ENCODE assay signal across 15 cellular contexts in the genomic region with DNA sequence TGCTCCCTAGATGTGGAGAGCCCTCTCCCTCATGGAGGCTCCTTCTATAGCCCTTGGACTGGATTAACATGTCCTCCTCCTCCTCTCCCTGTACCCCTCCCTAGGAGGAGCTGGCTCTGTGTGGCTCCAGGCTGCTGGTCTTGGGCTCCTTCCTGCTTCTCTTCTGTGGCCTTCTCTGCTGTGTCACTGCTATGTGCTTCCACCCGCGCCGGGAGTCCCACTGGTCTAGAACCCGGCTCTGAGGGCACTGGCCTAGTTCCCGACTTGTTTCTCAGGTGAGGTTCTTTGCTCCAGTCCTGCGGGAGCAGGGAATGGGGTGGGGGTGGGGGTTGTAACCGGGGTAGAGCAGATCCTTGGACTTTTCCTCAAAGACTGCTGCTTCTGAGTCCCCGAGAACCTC. TPM values are rescaled to one million over a fixed set of nuclear protein-coding genes. Genes with fewer than 3 reads are reported as not detected.
DNase-seq lines count a peak whose midpoint lies in the region; ATAC-seq and TF ChIP-seq lines count a peak whose summit lies in the region.
"Had no signal": no experiment of that assay in that cellular context is flagged by ENCODE, and none has a peak within 500 bp of the region (broad histone marks: within the 10 kb centered on the region; RNA-seq: fewer than 3 reads in every experiment).

No MANE protein-coding gene starts in this region.

- TF ChIP-seq CTCF in CD4-positive, alpha-beta T cell (IDR thresholded peaks at IDR 0.05): no peak
- TF ChIP-seq CTCF in RWPE1 (conservative IDR thresholded peaks at IDR 0.05; ENCODE audit: low read depth) (no peak), lower lobe of right lung (IDR thresholded peaks at IDR 0.05) (no peak), smooth muscle cell (IDR thresholded peaks at IDR 0.05; ENCODE audit: borderline replicate concordance, insufficient read depth, poor library complexity, severe bottlenecking) (no peak)

- H3K27me3 ChIP-seq in CD4-positive, alpha-beta T cell (ENCODE audit: control insufficient read depth, insufficient read depth, low read length): no peaks in the 10 kb centered on the region
- H3K27me3 ChIP-seq in lower lobe of right lung (ENCODE audit: low read depth) (no peaks in the 10 kb centered on the region), smooth muscle cell (ENCODE audit: low read depth) (no peaks in the 10 kb centered on the region)

- H3K4me1 Mint-ChIP-seq in CD4-positive, alpha-beta T cell (ENCODE audit: low read depth): peaks cover 36% of the 10 kb centered on the region
- peaks cover 25% of the 10 kb centered on the region for H3K4me1 Mint-ChIP-seq in stimulated activated effector memory CD8-positive, alpha-beta T cell treated with anti-CD3 and anti-CD28 coated beads, Interleukin-12 subunit alpha, Interleukin-12 subunit beta, amount 100 ng/mL, for 72 hours

- no peaks in the 10 kb centered on the region for H3K9me3 Mint-ChIP-seq in CD4-positive, alpha-beta T cell
- H3K9me3 Mint-ChIP-seq in stimulated activated effector memory CD8-positive, alpha-beta T cell treated with anti-CD3 and anti-CD28 coated beads, Interleukin-12 subunit alpha, Interleukin-12 subunit beta, amount 100 ng/mL, for 72 hours: no peaks in the 10 kb centered on the region
- H3K9me3 Mint-ChIP-seq: CD8-positive, alpha-beta memory T cell had no signal

- peaks cover 16% of the 10 kb centered on the region for H3F3A ChIP-seq in smooth muscle cell (ENCODE audit: low read depth)

- H3K4me3 Mint-ChIP-seq in CD4-positive, alpha-beta T cell: peak overlapping the region; percentile 30
- H3K4me3 Mint-ChIP-seq in stimulated activated effector memory CD8-positive, alpha-beta T cell treated with anti-CD3 and anti-CD28 coated beads, Interleukin-12 subunit alpha, Interleukin-12 subunit beta, amount 100 ng/mL, for 72 hours: no peak overlapping the region
- H3K4me3 Mint-ChIP-seq: CD14-positive monocyte had no signal

- H3K9ac ChIP-seq in smooth muscle cell (ENCODE audit: low read depth): no peak overlapping the region

- H3K4me3 ChIP-seq in lower lobe of right lung (no peak overlapping the region), smooth muscle cell (no peak overlapping the region)
- H3K4me3 ChIP-seq: A549 had no signal

- POLR2A ChIA-PET in CD4-positive, alpha-beta T cell (lab: Charles Lee): interaction anchor here (6.4 kb wide), 1 partner anchor 9 kb away, joined by 69 read pairs; a partner anchor contains a TSS
- POLR2A ChIA-PET in RWPE1 (lab: Yijun Ruan, JAX; ENCODE audit: low non-redundant PET): no interaction called here

- H3K4me1 ChIP-seq in lower lobe of right lung (peaks cover 21% of the 10 kb centered on the region), smooth muscle cell (ENCODE audit: low read depth) (peaks cover 17% of the 10 kb centered on the region)

- peaks cover 26% of the 10 kb centered on the region for H3K36me3 Mint-ChIP-seq in CD4-positive, alpha-beta T cell (ENCODE audit: low read depth)
- peaks cover 55% of the 10 kb centered on the region for H3K36me3 Mint-ChIP-seq in stimulated activated effector memory CD8-positive, alpha-beta T cell treated with anti-CD3 and anti-CD28 coated beads, Interleukin-12 subunit alpha, Interleukin-12 subunit beta, amount 100 ng/mL, for 72 hours

- peaks cover 21% of the 10 kb centered on the region for H4K20me1 ChIP-seq in smooth muscle cell (ENCODE audit: low read depth)

- DNase-seq in CD4-positive, alpha-beta T cell: peak in 1 of 10 experiments; percentile 16
- DNase-seq in RWPE1 (ENCODE audit: low spot score) (no peak), lower lobe of right lung (peak; percentile 28), smooth muscle cell (lab: John Stamatoyannopoulos, UW; ENCODE audit: unreplicated experiment) (no peak)
- no peak for DNase-seq in stimulated activated effector memory CD8-positive, alpha-beta T cell treated with anti-CD3 and anti-CD28 coated beads, Interleukin-12 subunit alpha, Interleukin-12 subunit beta, amount 100 ng/mL, for 72 hours (ENCODE audit: low spot score in 2 of 2)
- DNase-seq: Caco-2; CD8-positive, alpha-beta memory T cell; DND-41; GDM1; IMR-90 had no signal

- no peak overlapping the region for H3K27ac Mint-ChIP-seq in CD4-positive, alpha-beta T cell
- H3K27ac Mint-ChIP-seq in stimulated activated effector memory CD8-positive, alpha-beta T cell treated with anti-CD3 and anti-CD28 coated beads, Interleukin-12 subunit alpha, Interleukin-12 subunit beta, amount 100 ng/mL, for 72 hours: peak overlapping the region; percentile 60
- H3K27ac Mint-ChIP-seq: CD14-positive monocyte had no signal

- CTCF ChIA-PET in CD4-positive, alpha-beta T cell (lab: Charles Lee): interaction anchor here (3.5 kb wide), 1 partner anchor 9 kb away, joined by 17 read pairs; a partner anchor contains a TSS
- CTCF ChIA-PET in RWPE1 (lab: Yijun Ruan, JAX): no interaction called here

- no peak overlapping the region for H2AFZ ChIP-seq in smooth muscle cell (ENCODE audit: low read depth)

- H3K9me3 ChIP-seq in CD4-positive, alpha-beta T cell (ENCODE audit: control insufficient read depth, low read length): no peaks in the 10 kb centered on the region
- H3K9me3 ChIP-seq in lower lobe of right lung (no peaks in the 10 kb centered on the region), smooth muscle cell (replicated peaks; ENCODE audit: low read depth) (no peaks in the 10 kb centered on the region)
- H3K9me3 ChIP-seq: Caco-2 had no signal

- WGBS in smooth muscle cell (ENCODE audit: low lambda C conversion rate): 95% methylated on average over 8 of the region's 8 CpGs

- intact Hi-C loops in CD4-positive, alpha-beta T cell (cut with DNase I, micrococcal nuclease): loop anchor here in 1 of 2 experiments (5.0 kb wide), 1 partner anchor 164 kb away; a partner anchor contains a TSS
- intact Hi-C loops in lower lobe of right lung (cut with DNase I): no loop called here

- no peak overlapping the region for H3K27ac ChIP-seq in CD4-positive, alpha-beta T cell (ENCODE audit: low read depth, low read length)
- H3K27ac ChIP-seq in RWPE1 (peak overlapping the region; percentile 48), lower lobe of right lung (no peak overlapping the region), smooth muscle cell (ENCODE audit: low read depth) (no peak overlapping the region)
- H3K27ac ChIP-seq: A549 had no signal

- H3K36me3 ChIP-seq in lower lobe of right lung (peaks cover 55% of the 10 kb centered on the region), smooth muscle cell (ENCODE audit: low read depth) (peaks cover 3% of the 10 kb centered on the region)

- no peak overlapping the region for H3K4me2 ChIP-seq in smooth muscle cell
- H3K4me2 ChIP-seq: A549 had no signal

- no peaks in the 10 kb centered on the region for H3K27me3 Mint-ChIP-seq in CD4-positive, alpha-beta T cell
- H3K27me3 Mint-ChIP-seq: CD8-positive, alpha-beta memory T cell had no signal

- peaks cover 25% of the 10 kb centered on the region for H3K79me2 ChIP-seq in smooth muscle cell (ENCODE audit: low read depth)

- ATAC-seq in CD4-positive, alpha-beta T cell (ENCODE audit: poor library complexity): no peak
- ATAC-seq in lower lobe of right lung (no peak), HG03354 (IDR thresholded peaks at IDR 0.05; ENCODE audit: poor library complexity, severe bottlenecking, unreplicated experiment) (no peak), GM21825 (IDR thresholded peaks at IDR 0.05; ENCODE audit: unreplicated experiment) (no peak)
- ATAC-seq in stimulated activated effector memory CD8-positive, alpha-beta T cell treated with anti-CD3 and anti-CD28 coated beads, Interleukin-12 subunit alpha, Interleukin-12 subunit beta, amount 100 ng/mL, for 72 hours: no peak
- ATAC-seq: A549, HCT116 had no signal

RNA-seq across cellular contexts. Expression of a gene that starts 2.4 kb away (rescaled TPM):
- 10 to 100 TPM; 13.1 to 14.1 TPM for total RNA-seq in CD4-positive, alpha-beta T cell
- total RNA-seq in lower lobe of right lung: 66.2 TPM
- 26.2 and 26.8 TPM in 2 replicates for total RNA-seq in smooth muscle cell
- polyA plus RNA-seq in smooth muscle cell: 26.0 TPM in 2 replicates

RNA-seq across cellular contexts. Expression of a gene that starts 9.4 kb away (rescaled TPM):
- 10 to 100 TPM; 56.9 to 63.3 TPM for total RNA-seq in CD4-positive, alpha-beta T cell
- 148 TPM for total RNA-seq in lower lobe of right lung
- 99.2 and 107 TPM in 2 replicates for total RNA-seq in smooth muscle cell
- 176 and 186 TPM in 2 replicates for polyA plus RNA-seq in smooth muscle cell

RNA-seq across cellular contexts. Expression of a gene that starts 24.1 kb away (rescaled TPM):
- 10 to 100 TPM in 1 of 2 experiments, 1 to 10 TPM in 1; 8.5 to 11.8 TPM for total RNA-seq in CD4-positive, alpha-beta T cell
- total RNA-seq in lower lobe of right lung: 22.1 TPM
- 11.3 and 17.0 TPM in 2 replicates for total RNA-seq in smooth muscle cell
- 13.2 and 13.9 TPM in 2 replicates for polyA plus RNA-seq in smooth muscle cell

RNA-seq across cellular contexts. Expression of a gene that starts 24.7 kb away (rescaled TPM):
- 10 to 100 TPM; 54.6 to 57.6 TPM for total RNA-seq in CD4-positive, alpha-beta T cell
- total RNA-seq in lower lobe of right lung: 58.4 TPM
- total RNA-seq in smooth muscle cell: 92.2 and 181 TPM in 2 replicates
- 17.7 and 19.3 TPM in 2 replicates for polyA plus RNA-seq in smooth muscle cell

RNA-seq across cellular contexts. Expression of a gene that starts 39.5 kb away (rescaled TPM):
- under 1 TPM; 0.14 TPM for total RNA-seq in CD4-positive, alpha-beta T cell
- total RNA-seq in lower lobe of right lung (6.4 TPM), smooth muscle cell (0.09 TPM in 1 of 2 replicates, not detected in the other)
- polyA plus RNA-seq in smooth muscle cell: not detected in 2 replicates
- polyA plus RNA-seq: CD8-positive, alpha-beta memory T cell had no signal
